Comparison of ENCODE assay signal across 8 cellular contexts in genomic region chr15:87672309-87672897, GRCh38.
DNase-seq lines count a peak whose midpoint lies in the region; ATAC-seq, FAIRE-seq and TF ChIP-seq lines count a peak whose summit lies in the region.

No MANE protein-coding gene starts in this region.

- intact Hi-C loops in kidney (cut with DNase I): no loop called here

- H3K4me3 ChIP-seq in A549 (no peak overlapping the region), astrocyte (ENCODE audit: insufficient read depth, low read depth, low read length) (no peak overlapping the region), kidney (ENCODE audit: low read length in 2 of 2) (no peak overlapping the region)

- POLR2A ChIA-PET in A549 (lab: Yijun Ruan, JAX): no interaction called here

- no peak overlapping the region for H3K4me2 ChIP-seq in A549
- no peak overlapping the region for H3K4me2 ChIP-seq in astrocyte (ENCODE audit: low read length)

- H3K36me3 ChIP-seq in astrocyte (ENCODE audit: insufficient read depth, low read length): no peaks in the 10 kb centered on the region
- no peaks in the 10 kb centered on the region for H3K36me3 ChIP-seq in kidney (ENCODE audit: control insufficient read depth in 1 of 2, insufficient read depth in 2 of 2, low read length in 2 of 2)

- H3K9me3 Mint-ChIP-seq in astrocyte (ENCODE audit: unreplicated experiment): peaks cover 8% of the 10 kb centered on the region

- WGBS in A549 (ENCODE audit: missing lambda C conversion rate): 4% methylated on average over 4 of the region's 4 CpGs

- H4K20me1 ChIP-seq in astrocyte (ENCODE audit: insufficient read depth, low read length): no peaks in the 10 kb centered on the region

- no peak overlapping the region for H3K4me3 Mint-ChIP-seq in astrocyte (ENCODE audit: unreplicated experiment)

- H3K27me3 ChIP-seq in astrocyte (ENCODE audit: insufficient read depth, low read length): no peaks in the 10 kb centered on the region

- H3K79me2 ChIP-seq in astrocyte (ENCODE audit: insufficient read depth, low read length): no peaks in the 10 kb centered on the region

- no peak overlapping the region for H2AFZ ChIP-seq in astrocyte (ENCODE audit: low read depth, low read length)

- H3K36me3 Mint-ChIP-seq in astrocyte (ENCODE audit: low read depth, unreplicated experiment): no peaks in the 10 kb centered on the region

- peaks cover 4% of the 10 kb centered on the region for H3K4me1 Mint-ChIP-seq in astrocyte (ENCODE audit: low read depth, unreplicated experiment)

- TF ChIP-seq RAD21 in A549 (conservative IDR thresholded peaks at IDR 0.05 in 1 of 2, IDR thresholded peaks at IDR 0.05 in 1 of 2): peak; percentile 60 to 61

- H3K9ac ChIP-seq in astrocyte (ENCODE audit: low read length) (no peak overlapping the region), kidney (ENCODE audit: low read length in 2 of 2) (no peak overlapping the region)

- DNase-seq in A549 (ENCODE audit: low read depth in 1 of 2, low spot score in 1 of 2) (peak; percentile 24 to 28), HK-2 (ENCODE audit: unreplicated experiment) (peak; percentile 18), astrocyte (ENCODE audit: low read depth) (peak; percentile 22), kidney (no peak), GM12892 (ENCODE audit: insufficient read length) (no peak), SIG-M5 (lab: John Stamatoyannopoulos, UW) (no peak)

- H3K4me1 ChIP-seq in A549 (0 out of 3 replicates have a peak, but pooled peaks cover under 1% of the 10 kb centered on the region), astrocyte (ENCODE audit: insufficient read depth, low read length) (peaks cover 5% of the 10 kb centered on the region), kidney (ENCODE audit: control insufficient read depth in 1 of 2, insufficient read depth in 1 of 2, low read depth in 1 of 2, low read length in 2 of 2) (no peaks in the 10 kb centered on the region)

- H3K9me3 ChIP-seq in A549 (peaks cover 8% of the 10 kb centered on the region; the same call in 1 of the 3 replicates), astrocyte (ENCODE audit: insufficient read depth, low read depth, low read length) (peaks cover 2% of the 10 kb centered on the region), kidney (ENCODE audit: control insufficient read depth in 1 of 2, low read length in 2 of 2) (peaks cover 0 to 4% of the 10 kb centered on the region in 2 donors)

- no peak overlapping the region for H3K27ac ChIP-seq in A549
- no peak overlapping the region for H3K27ac ChIP-seq in astrocyte (ENCODE audit: low read depth, low read length)
- H3K27ac ChIP-seq in kidney (ENCODE audit: low read depth in 2 of 2, low read length in 2 of 2): no peak overlapping the region

- ATAC-seq in A549: peak; percentile 54 to 73; a peak in 5 of 6 replicates
- ATAC-seq in HG03354 (IDR thresholded peaks at IDR 0.05; ENCODE audit: poor library complexity, severe bottlenecking, unreplicated experiment): no peak
- no peak for ATAC-seq in HG03460 (IDR thresholded peaks at IDR 0.05; ENCODE audit: unreplicated experiment)

- CTCF ChIA-PET in A549 (lab: Yijun Ruan, JAX): interaction anchor here (0.7 to 1.2 kb wide), 2 partner anchors 417 to 600 kb away, joined by 3 read pairs; no protein-coding TSS in a partner anchor

- FAIRE-seq in A549 (lab: Jason Lieb, UNC) (peak; percentile 28), astrocyte (lab: Jason Lieb, UNC) (peak; percentile 29), kidney (lab: Jason Lieb, UNC) (no peak), GM12892 (lab: Jason Lieb, UNC) (no peak)

- peak; percentile 53 for TF ChIP-seq CTCF in A549 (IDR thresholded peaks at IDR 0.05)
- peak; percentile 75 for TF ChIP-seq CTCF in astrocyte (IDR thresholded peaks at IDR 0.05; ENCODE audit: insufficient read depth, low read depth, low read length)
- peak; percentile 59 for TF ChIP-seq CTCF in kidney (IDR thresholded peaks at IDR 0.05; ENCODE audit: borderline replicate concordance, extremely low read depth, insufficient read depth)

- H3K27ac Mint-ChIP-seq in astrocyte (ENCODE audit: unreplicated experiment): no peak overlapping the region

- H3K27me3 Mint-ChIP-seq in astrocyte (ENCODE audit: low read depth, unreplicated experiment): peaks cover 2% of the 10 kb centered on the region

- no peak for TF ChIP-seq EP300 in A549 (IDR thresholded peaks at IDR 0.05)

- TF ChIP-seq POLR2A in A549 (IDR thresholded peaks at IDR 0.05; ENCODE audit: low read length): no peak
- no peak for TF ChIP-seq POLR2A in GM12892 (IDR thresholded peaks at IDR 0.05; ENCODE audit: low read depth, low read length)

TF ChIP-seq in A549, 52 proteins besides CTCF, POLR2A, EP300 and RAD21:
- TF ChIP-seq ELK1 (IDR thresholded peaks at IDR 0.05; ENCODE audit: low read depth, low read length): no peak
- no peak for TF ChIP-seq CBX8 (IDR thresholded peaks at IDR 0.05)
- TF ChIP-seq SMC3 (IDR thresholded peaks at IDR 0.05): peak; percentile 71

Comparison
In these comparisons a context has a peak if more than half of its experiments do, and no peak if none do; other contexts are left out.
1. ATAC-seq: peak in A549 (2 of 2); none in HG03354 (single experiment) and HG03460 (single experiment).
2. DNase-seq: peak in A549 (2 of 2), HK-2 (single experiment) and astrocyte (single experiment); none in kidney (single experiment), GM12892 (single experiment) and SIG-M5 (single experiment).
3. Peak in every context shown above with its lines, with median percentiles within 50 percentile points of each other: CTCF ChIP-seq.